In genomic region chr6:27770724-27771123, GRCh38 we compare ENCODE assay signal across 17 cellular contexts.
"Had no signal": no experiment of that assay in that cellular context is flagged by ENCODE, and none has a peak within 500 bp of the region (broad histone marks: within the 10 kb centered on the region; RNA-seq: fewer than 3 reads in every experiment).

No MANE protein-coding gene starts in this region.

- H3K27ac Mint-ChIP-seq: activated CD4-positive, alpha-beta memory T cell treated with anti-CD3 and anti-CD28 coated beads for 36 hours; activated CD4-positive, alpha-beta T cell treated with anti-CD3 and anti-CD28 coated beads for 36 hours; activated CD8-positive, alpha-beta memory T cell treated with anti-CD3 and anti-CD28 coated beads, Interleukin-2, amount 10 ng/mL, durations not matched to agents 7 days and 5 days; activated naive CD8-positive, alpha-beta T cell; effector memory CD8-positive, alpha-beta T cell; stimulated activated effector memory CD8-positive, alpha-beta T cell treated with anti-CD3 and anti-CD28 coated beads, Interleukin-12 subunit alpha, Interleukin-12 subunit beta, amount 100 ng/mL, for 72 hours; T-helper 2 cell treated with Interferon-gamma antibody and Interleukin-4, amounts not matched to agents 5 μg/mL and 100 μg/mL, for 36 hours had no signal

- H3K27ac ChIP-seq: sigmoid colon, stomach, vagina had no signal

- ATAC-seq: activated CD4-positive, alpha-beta T cell treated with anti-CD3 and anti-CD28 coated beads for 36 hours; activated CD8-positive, alpha-beta memory T cell treated with anti-CD3 and anti-CD28 coated beads, Interleukin-2, amount 10 ng/mL, durations not matched to agents 7 days and 5 days; effector memory CD8-positive, alpha-beta T cell; naive thymus-derived CD4-positive, alpha-beta T cell; stimulated activated effector memory CD8-positive, alpha-beta T cell treated with anti-CD3 and anti-CD28 coated beads, Interleukin-12 subunit alpha, Interleukin-12 subunit beta, amount 100 ng/mL, for 72 hours had no signal

- H3K27me3 ChIP-seq: vagina had no signal

- H3K4me3 ChIP-seq: sigmoid colon, stomach, vagina had no signal

- DNase-seq: activated CD4-positive, alpha-beta memory T cell treated with anti-CD3 and anti-CD28 coated beads for 36 hours; activated CD4-positive, alpha-beta T cell treated with anti-CD3 and anti-CD28 coated beads for 36 hours; activated CD8-positive, alpha-beta memory T cell treated with anti-CD3 and anti-CD28 coated beads, Interleukin-2, amount 10 ng/mL, durations not matched to agents 7 days and 5 days; effector memory CD8-positive, alpha-beta T cell; foreskin fibroblast; hypothalamus; mesenchymal stem cell; naive thymus-derived CD4-positive, alpha-beta T cell; posterior cingulate gyrus; sigmoid colon; stimulated activated CD4-positive, alpha-beta T cell treated with anti-CD3 and anti-CD28 coated beads, Interleukin-4, amount 100 ng/mL, for 24 hours; stomach; trophoblast cell had no signal

- H3K4me3 Mint-ChIP-seq: activated CD4-positive, alpha-beta memory T cell treated with anti-CD3 and anti-CD28 coated beads for 36 hours; activated CD4-positive, alpha-beta T cell treated with anti-CD3 and anti-CD28 coated beads for 36 hours; activated CD8-positive, alpha-beta memory T cell treated with anti-CD3 and anti-CD28 coated beads, Interleukin-2, amount 10 ng/mL, durations not matched to agents 7 days and 5 days; activated naive CD8-positive, alpha-beta T cell; effector memory CD8-positive, alpha-beta T cell; naive thymus-derived CD4-positive, alpha-beta T cell; stimulated activated effector memory CD8-positive, alpha-beta T cell treated with anti-CD3 and anti-CD28 coated beads, Interleukin-12 subunit alpha, Interleukin-12 subunit beta, amount 100 ng/mL, for 72 hours; T-helper 2 cell treated with Interferon-gamma antibody and Interleukin-4, amounts not matched to agents 5 μg/mL and 100 μg/mL, for 36 hours had no signal

- H3K9me3 Mint-ChIP-seq: activated CD4-positive, alpha-beta memory T cell treated with anti-CD3 and anti-CD28 coated beads for 36 hours; effector memory CD8-positive, alpha-beta T cell; naive thymus-derived CD4-positive, alpha-beta T cell; stimulated activated effector memory CD8-positive, alpha-beta T cell treated with anti-CD3 and anti-CD28 coated beads, Interleukin-12 subunit alpha, Interleukin-12 subunit beta, amount 100 ng/mL, for 72 hours; T-helper 2 cell treated with Interferon-gamma antibody and Interleukin-4, amounts not matched to agents 5 μg/mL and 100 μg/mL, for 36 hours had no signal

- H3K9me3 ChIP-seq: sigmoid colon, stomach, vagina had no signal

- H3K36me3 Mint-ChIP-seq: activated CD4-positive, alpha-beta memory T cell treated with anti-CD3 and anti-CD28 coated beads for 36 hours; activated CD8-positive, alpha-beta memory T cell treated with anti-CD3 and anti-CD28 coated beads, Interleukin-2, amount 10 ng/mL, durations not matched to agents 7 days and 5 days; activated naive CD8-positive, alpha-beta T cell; naive thymus-derived CD4-positive, alpha-beta T cell; stimulated activated effector memory CD8-positive, alpha-beta T cell treated with anti-CD3 and anti-CD28 coated beads, Interleukin-12 subunit alpha, Interleukin-12 subunit beta, amount 100 ng/mL, for 72 hours had no signal

- H3K36me3 ChIP-seq: sigmoid colon, stomach, vagina had no signal
